In genomic region chr5:61991861-61992260, GRCh38 we compare ENCODE assay signal across 25 cellular contexts.
"Had no signal": no experiment of that assay in that cellular context is flagged by ENCODE, and none has a peak within 500 bp of the region (broad histone marks: within the 10 kb centered on the region; RNA-seq: fewer than 3 reads in every experiment).

No MANE protein-coding gene starts in this region.

- H3K4me3 ChIP-seq: gastroesophageal sphincter, heart left ventricle, mucosa of descending colon, psoas muscle, right lobe of liver, smooth muscle cell, stomach, thoracic aorta, upper lobe of right lung had no signal

- H3K36me3 Mint-ChIP-seq: activated naive CD8-positive, alpha-beta T cell treated with anti-CD3 and anti-CD28 coated beads, Interleukin-2, amount 10 ng/mL, durations not matched to agents 7 days and 5 days; memory B cell; naive thymus-derived CD4-positive, alpha-beta T cell had no signal

- H3K36me3 ChIP-seq: gastroesophageal sphincter, heart left ventricle, right lobe of liver, stomach, thoracic aorta, upper lobe of right lung had no signal

- H3K4me1 ChIP-seq: gastroesophageal sphincter, heart left ventricle, psoas muscle, right lobe of liver, stomach, upper lobe of right lung had no signal

- H3K4me1 Mint-ChIP-seq: activated CD4-positive, alpha-beta T cell treated with anti-CD3 and anti-CD28 coated beads, Interleukin-2, amount 10 ng/mL, durations not matched to agents 24 days and 14 days; activated naive CD8-positive, alpha-beta T cell treated with anti-CD3 and anti-CD28 coated beads, Interleukin-2, amount 10 ng/mL, durations not matched to agents 7 days and 5 days; activated T-helper 17 cell treated with anti-CD3 and anti-CD28 coated beads, Interleukin-2, amount 50 U/mL, for 72 hours; memory B cell had no signal

- H3K4me2 ChIP-seq: smooth muscle cell had no signal

- H3K27ac Mint-ChIP-seq: activated CD4-positive, alpha-beta T cell treated with anti-CD3 and anti-CD28 coated beads, Interleukin-2, amount 10 ng/mL, durations not matched to agents 24 days and 14 days; activated CD8-positive, alpha-beta T cell treated with anti-CD3 and anti-CD28 coated beads for 36 hours; activated naive CD8-positive, alpha-beta T cell treated with anti-CD3 and anti-CD28 coated beads, Interleukin-2, amount 10 ng/mL, durations not matched to agents 7 days and 5 days; activated T-helper 17 cell treated with anti-CD3 and anti-CD28 coated beads, Interleukin-2, amount 50 U/mL, for 72 hours; dendritic cell treated with granulocyte-macrophage colony-stimulating factor and Interleukin-4, amounts not matched to agents 40 ng/mL and 50 ng/mL, for 4 days; memory B cell; naive thymus-derived CD4-positive, alpha-beta T cell; T-helper 1 cell treated with Interleukin-12 subunit alpha and Interleukin-12 subunit beta and Interleukin-4 antibody, amounts not matched to agents 30 μg/mL and 1 μg/mL, for 36 hours had no signal

- H3K27ac ChIP-seq: epithelial cell of prostate, gastroesophageal sphincter, heart left ventricle, psoas muscle, right lobe of liver, stomach, thoracic aorta, upper lobe of right lung had no signal

- H3K4me3 Mint-ChIP-seq: activated CD4-positive, alpha-beta T cell treated with anti-CD3 and anti-CD28 coated beads, Interleukin-2, amount 10 ng/mL, durations not matched to agents 24 days and 14 days; activated CD8-positive, alpha-beta T cell treated with anti-CD3 and anti-CD28 coated beads for 36 hours; activated naive CD8-positive, alpha-beta T cell treated with anti-CD3 and anti-CD28 coated beads, Interleukin-2, amount 10 ng/mL, durations not matched to agents 7 days and 5 days; activated T-helper 17 cell treated with anti-CD3 and anti-CD28 coated beads, Interleukin-2, amount 50 U/mL, for 72 hours; dendritic cell treated with granulocyte-macrophage colony-stimulating factor and Interleukin-4, amounts not matched to agents 40 ng/mL and 50 ng/mL, for 4 days; memory B cell; naive thymus-derived CD4-positive, alpha-beta T cell; T-helper 1 cell treated with Interleukin-12 subunit alpha and Interleukin-12 subunit beta and Interleukin-4 antibody, amounts not matched to agents 30 μg/mL and 1 μg/mL, for 36 hours had no signal

- DNase-seq: activated CD4-positive, alpha-beta T cell treated with anti-CD3 and anti-CD28 coated beads, Interleukin-2, amount 10 ng/mL, durations not matched to agents 24 days and 14 days; activated CD8-positive, alpha-beta T cell treated with anti-CD3 and anti-CD28 coated beads for 36 hours; activated naive CD4-positive, alpha-beta T cell; activated naive CD8-positive, alpha-beta T cell treated with anti-CD3 and anti-CD28 coated beads, Interleukin-2, amount 10 ng/mL, durations not matched to agents 7 days and 5 days; activated T-cell treated with anti-CD3 and anti-CD28 coated beads, Interleukin-2, amount 50 U/mL, for 1 hour; cerebellar nuclear complex; effector memory CD4-positive, alpha-beta T cell; heart left ventricle; kidney; left ventricle myocardium superior; mucosa of descending colon; naive thymus-derived CD4-positive, alpha-beta T cell; psoas muscle; right lobe of liver; stimulated activated CD4-positive, alpha-beta T cell treated with anti-CD3 and anti-CD28 coated beads, Interleukin-4, amount 100 ng/mL, for 1 hour; stomach; upper lobe of right lung had no signal

- H3K9me3 ChIP-seq: right lobe of liver, thoracic aorta, upper lobe of right lung had no signal

- ATAC-seq: activated CD8-positive, alpha-beta T cell treated with anti-CD3 and anti-CD28 coated beads for 36 hours; activated T-helper 17 cell treated with anti-CD3 and anti-CD28 coated beads, Interleukin-2, amount 50 U/mL, for 72 hours; gastroesophageal sphincter; heart left ventricle; left ventricle myocardium superior; mucosa of descending colon; naive thymus-derived CD4-positive, alpha-beta T cell; psoas muscle; right lobe of liver; upper lobe of right lung had no signal

- H3K9me3 Mint-ChIP-seq: activated CD4-positive, alpha-beta T cell treated with anti-CD3 and anti-CD28 coated beads, Interleukin-2, amount 10 ng/mL, durations not matched to agents 24 days and 14 days; activated naive CD8-positive, alpha-beta T cell treated with anti-CD3 and anti-CD28 coated beads, Interleukin-2, amount 10 ng/mL, durations not matched to agents 7 days and 5 days; memory B cell had no signal

- H3K27me3 ChIP-seq: gastroesophageal sphincter, right lobe of liver, stomach, upper lobe of right lung had no signal
